8 cellular contexts compared by ENCODE assay signal in genomic region chr6:139291813-139292619, GRCh38. TPM values are rescaled to one million over a fixed set of nuclear protein-coding genes. Genes with fewer than 3 reads are reported as not detected.
A peak's percentile ranks its signal among the peaks of the same experiment; 100 is the strongest.
DNase-seq lines count a peak whose midpoint lies in the region; ATAC-seq and TF ChIP-seq lines count a peak whose summit lies in the region.

TSS of gene TXLNB (minus strand) at chr6:139291998. CDS start at chr6:139288899, 3,099 bp downstream.

- no peaks in the 10 kb centered on the region for H3K9me3 ChIP-seq in vagina

- H3K4me3 ChIP-seq in retinal pigment epithelial cell (ENCODE audit: low read length) (peak within 1 kb of the TSS; percentile 22), vagina (peak within 1 kb of the TSS in 1 of 2 donors; percentile 16)

- peak; percentile 4 for TF ChIP-seq CTCF in retinal pigment epithelial cell (conservative IDR thresholded peaks at IDR 0.05; ENCODE audit: low read depth, low read length)
- TF ChIP-seq CTCF in vagina (IDR thresholded peaks at IDR 0.05), result no peak

- peak within 1 kb of the TSS; percentile 75 for H3K27ac ChIP-seq in vagina

- H3K36me3 ChIP-seq in vagina, result no peaks in the 10 kb centered on the region

- H3K4me1 ChIP-seq in vagina, result peaks cover 12% of the 10 kb centered on the region

- ATAC-seq in GM19025 (IDR thresholded peaks at IDR 0.05; ENCODE audit: low read depth, unreplicated experiment), result peak; percentile 51
- ATAC-seq in HG03135 (IDR thresholded peaks at IDR 0.05; ENCODE audit: unreplicated experiment), result peak; percentile 74
- peak; percentile 84 for ATAC-seq in Right ventricle myocardium superior (ENCODE audit: poor library complexity)

- H3K27me3 ChIP-seq in vagina, result no peaks in the 10 kb centered on the region

- no peak for TF ChIP-seq POLR2A in vagina (IDR thresholded peaks at IDR 0.05)

- DNase-seq in AG08396 (ENCODE audit: low spot score), result peak; percentile 66
- DNase-seq in SHP77 treated with DMSO at 0.1 percent for 48 hours (lab: John Stamatoyannopoulos, UW), result peak; percentile 64
- peak; percentile 37 to 71 (median 58) for DNase-seq in activated naive CD4-positive, alpha-beta T cell (lab: John Stamatoyannopoulos, UW)
- DNase-seq in Right ventricle myocardium superior, result peak; percentile 90
- peak; percentile 27 for DNase-seq in retinal pigment epithelial cell (ENCODE audit: low read depth)
- DNase-seq in vagina (ENCODE audit: extremely low spot score in 2 of 2), result peak in 1 of 2 donors; percentile 96

- intact Hi-C loops in Right ventricle myocardium superior (cut with DNase I) (loop anchor here (10.0 kb wide), 1 partner anchor 63 kb away; no protein-coding TSS in a partner anchor), vagina (cut with DNase I) (no loop called here)

RNA-seq across cellular contexts. Expression of gene TXLNB, which starts in this region (rescaled TPM):
- total RNA-seq in Right ventricle myocardium superior (125 TPM), vagina (0.49 TPM)

Comparison
In these comparisons a context has a peak if more than half of its experiments do, and no peak if none do; other contexts are left out.
1. RNA of gene TXLNB (total RNA-seq): 125 TPM in Right ventricle myocardium superior (single experiment); 0.49 TPM in vagina (single experiment); every median in the first group is over 10 times any median in the second.
2. Peak in every context shown above with its lines, with median percentiles within 50 percentile points of each other: ATAC-seq.